In the genomic region with DNA sequence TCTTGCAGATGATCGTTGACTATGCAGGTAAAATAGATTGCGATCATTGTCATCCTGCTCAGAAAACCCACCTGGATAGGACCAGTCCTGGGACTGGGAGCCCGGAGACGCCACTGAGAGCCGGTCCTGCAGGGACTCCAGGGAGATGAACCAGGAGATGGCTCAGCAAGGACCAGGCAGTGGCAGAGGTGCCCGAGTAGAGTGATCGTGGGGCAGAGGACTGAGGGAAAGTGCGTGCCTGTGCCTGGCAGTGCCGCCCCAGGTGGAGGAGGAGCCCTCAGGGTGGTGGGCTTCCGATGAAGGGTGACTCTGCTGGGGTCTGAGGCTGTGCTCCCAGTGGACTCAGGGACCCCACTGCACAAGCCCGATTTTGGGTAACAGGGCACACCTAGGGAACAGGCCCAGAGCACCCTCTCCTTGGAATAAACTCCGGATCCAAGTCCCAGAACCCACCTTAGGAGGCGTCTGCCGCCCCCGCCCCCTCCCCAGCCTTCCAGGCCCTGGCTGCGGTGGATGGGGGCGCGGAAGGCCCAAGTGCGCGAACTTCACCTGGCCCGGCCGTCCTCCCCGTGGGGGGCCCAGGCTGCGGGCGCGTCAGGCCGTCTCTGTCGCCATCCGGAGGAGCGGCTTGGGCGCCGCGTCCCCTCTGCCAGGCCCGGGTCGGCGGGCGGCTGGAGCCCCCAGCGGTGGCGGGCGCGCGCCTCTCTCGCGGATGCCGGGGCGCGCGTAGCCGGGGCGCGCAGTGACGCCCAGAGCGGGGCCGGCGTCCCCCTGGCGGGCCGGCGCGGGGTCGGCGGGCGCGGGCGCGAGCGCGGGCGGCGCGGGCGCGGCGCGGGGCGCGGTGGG, we compare ENCODE assay signal across 11 cellular contexts.
DNase-seq lines count a peak whose midpoint lies in the region; ATAC-seq and TF ChIP-seq lines count a peak whose summit lies in the region.
"Had no signal": no experiment of that assay in that cellular context is flagged by ENCODE, and none has a peak within 500 bp of the region (broad histone marks: within the 10 kb centered on the region; RNA-seq: fewer than 3 reads in every experiment).

No MANE protein-coding gene starts in this region.

- H3K27me3 Mint-ChIP-seq in glutamatergic neuron (ENCODE audit: unreplicated experiment) (peaks cover 12% of the 10 kb centered on the region), progenitor cell of endocrine pancreas (peaks cover 80% of the 10 kb centered on the region)

- no peaks in the 10 kb centered on the region for H3K9me3 ChIP-seq in uterus

- H3K36me3 Mint-ChIP-seq in glutamatergic neuron (ENCODE audit: unreplicated experiment): peaks cover 3% of the 10 kb centered on the region
- H3K36me3 Mint-ChIP-seq in progenitor cell of endocrine pancreas (ENCODE audit: insufficient read depth): no peaks in the 10 kb centered on the region

- H3K4me1 Mint-ChIP-seq in glutamatergic neuron (ENCODE audit: low read depth, unreplicated experiment): peaks cover 7% of the 10 kb centered on the region
- H3K4me1 Mint-ChIP-seq in progenitor cell of endocrine pancreas (ENCODE audit: low read depth): peaks cover 3% of the 10 kb centered on the region

- H3K36me3 ChIP-seq in uterus: no peaks in the 10 kb centered on the region

- peaks cover 0 to 4% of the 10 kb centered on the region in 2 donors for H3K27me3 ChIP-seq in uterus

- H3K4me3 Mint-ChIP-seq in glutamatergic neuron (ENCODE audit: unreplicated experiment): no peak overlapping the region
- peak overlapping the region; percentile 66 for H3K4me3 Mint-ChIP-seq in progenitor cell of endocrine pancreas (ENCODE audit: low read depth)

- intact Hi-C loops in uterus (cut with DNase I; ENCODE audit: low total_unique reads): no loop called here

- H3K9me3 Mint-ChIP-seq in glutamatergic neuron (ENCODE audit: unreplicated experiment) (peaks cover 19% of the 10 kb centered on the region), progenitor cell of endocrine pancreas (ENCODE audit: low read depth) (no peaks in the 10 kb centered on the region)

- no peak overlapping the region for H3K4me3 ChIP-seq in uterus

- no peaks in the 10 kb centered on the region for H3K4me1 ChIP-seq in uterus

- TF ChIP-seq CTCF in glutamatergic neuron (IDR thresholded peaks at IDR 0.05; ENCODE audit: partially characterized antibody, unreplicated experiment): no peak
- no peak for TF ChIP-seq CTCF in progenitor cell of endocrine pancreas (IDR thresholded peaks at IDR 0.05; ENCODE audit: unreplicated experiment)
- no peak for TF ChIP-seq CTCF in uterus (IDR thresholded peaks at IDR 0.05)

- H3K27ac Mint-ChIP-seq in glutamatergic neuron (ENCODE audit: unreplicated experiment) (no peak overlapping the region), progenitor cell of endocrine pancreas (no peak overlapping the region)

- ATAC-seq in GM19452 (IDR thresholded peaks at IDR 0.05; ENCODE audit: unreplicated experiment): no peak

- H3K27ac ChIP-seq in uterus: no peak overlapping the region
- H3K27ac ChIP-seq: KMS-11 had no signal

- DNase-seq in COLO668 (lab: John Stamatoyannopoulos, UW; ENCODE audit: unreplicated experiment): peak; percentile 59
- peak; percentile 6 for DNase-seq in NCI-H1105 treated with DMSO at 0.1 percent for 48 hours (lab: John Stamatoyannopoulos, UW)
- DNase-seq in glutamatergic neuron: peak; percentile 51
- no peak for DNase-seq in progenitor cell of endocrine pancreas (ENCODE audit: low spot score, unreplicated experiment)
- no peak for DNase-seq in uterus
- DNase-seq in erythroblast (lab: John Stamatoyannopoulos, UW): no peak
- no peak for DNase-seq in dedifferentiated amniotic fluid mesenchymal stem cell (ENCODE audit: extremely low spot score)
- DNase-seq: amniotic stem cell, COR-L47 had no signal

- TF ChIP-seq POLR2A in uterus (IDR thresholded peaks at IDR 0.05) (no peak), erythroblast (IDR thresholded peaks at IDR 0.05; ENCODE audit: low read length) (no peak)

Comparison
In these comparisons a context has a peak if more than half of its experiments do, and no peak if none do; other contexts are left out.
1. DNase-seq: peak in COLO668 (single experiment), NCI-H1105 treated with DMSO at 0.1 percent for 48 hours (single experiment) and glutamatergic neuron (single experiment); none in progenitor cell of endocrine pancreas (single experiment), uterus (0 of 2), erythroblast (0 of 2) and dedifferentiated amniotic fluid mesenchymal stem cell (single experiment).